Comparison of ENCODE assay signal across 9 cellular contexts in genomic region chr13:110108348-110109139, GRCh38.
A peak's percentile ranks its signal among the peaks of the same experiment; 100 is the strongest.
DNase-seq lines count a peak whose midpoint lies in the region; ATAC-seq and TF ChIP-seq lines count a peak whose summit lies in the region.
"Had no signal": no experiment of that assay in that cellular context is flagged by ENCODE, and none has a peak within 500 bp of the region (broad histone marks: within the 10 kb centered on the region; RNA-seq: fewer than 3 reads in every experiment).

No MANE protein-coding gene starts in this region.

- H3K27ac ChIP-seq in DOHH2 (ENCODE audit: low read depth, low read length), result no peak overlapping the region
- H3K27ac ChIP-seq: skin epidermis had no signal

- H3K9me2 ChIP-seq in DOHH2 (replicated peaks; ENCODE audit: control insufficient read depth, low read length), result no peaks in the 10 kb centered on the region

- H3K27me3 ChIP-seq in DOHH2 (ENCODE audit: control insufficient read depth, low read length), result no peaks in the 10 kb centered on the region

- no peaks in the 10 kb centered on the region for H3K36me3 ChIP-seq in DOHH2 (ENCODE audit: control insufficient read depth, low read length)

- H3K36me3 Mint-ChIP-seq in nephron (ENCODE audit: low read depth), result no peaks in the 10 kb centered on the region

- DNase-seq in LNCaP clone FGC (ENCODE audit: low read depth) (peak; percentile 52), SHP77 (lab: John Stamatoyannopoulos, UW) (peak; percentile 95 to 98), fibroblast of gingiva (ENCODE audit: low read depth) (peak; percentile 88), GDM1 (lab: John Stamatoyannopoulos, UW) (no peak), mesenteric fat pad (ENCODE audit: low spot score) (no peak)

- TF ChIP-seq CTCF in DOHH2 (IDR thresholded peaks at IDR 0.05; ENCODE audit: low read depth, low read length, poor library complexity, severe bottlenecking) (peak; percentile 12), LNCaP clone FGC (IDR thresholded peaks at IDR 0.05; ENCODE audit: control insufficient read depth, extremely low read depth, insufficient read depth) (peak; percentile 84), nephron (IDR thresholded peaks at IDR 0.05; ENCODE audit: unreplicated experiment in 3 of 3) (peak; percentile 67 to 73 (median 71))

- no peak overlapping the region for H3K4me3 Mint-ChIP-seq in nephron

- H3K27me3 Mint-ChIP-seq in nephron (ENCODE audit: low read depth), result peaks cover 7% of the 10 kb centered on the region

- no peaks in the 10 kb centered on the region for H3K9me3 ChIP-seq in DOHH2 (ENCODE audit: control insufficient read depth, insufficient read depth, low read length)

- ATAC-seq in GM18907 (IDR thresholded peaks at IDR 0.05; ENCODE audit: unreplicated experiment), result no peak

- H3K4me3 ChIP-seq in DOHH2 (ENCODE audit: low read length) (no peak overlapping the region), LNCaP clone FGC (ENCODE audit: low read depth, low read length) (no peak overlapping the region)
- H3K4me3 ChIP-seq: skin epidermis had no signal

- H4K20me1 ChIP-seq in DOHH2 (ENCODE audit: control insufficient read depth, insufficient read depth, low read depth, low read length), result no peaks in the 10 kb centered on the region

- no peaks in the 10 kb centered on the region for H3F3A ChIP-seq in DOHH2 (ENCODE audit: control insufficient read depth, insufficient read depth)

- peaks cover 16% of the 10 kb centered on the region for H3K4me1 Mint-ChIP-seq in nephron

- no peak overlapping the region for H3K4me2 ChIP-seq in DOHH2 (ENCODE audit: low read length)

- no peaks in the 10 kb centered on the region for H3K4me1 ChIP-seq in DOHH2 (ENCODE audit: control insufficient read depth, low read length)

- no peak overlapping the region for H3K27ac Mint-ChIP-seq in nephron

- H3K79me2 ChIP-seq in DOHH2 (ENCODE audit: control insufficient read depth, low read length), result no peaks in the 10 kb centered on the region

- no peaks in the 10 kb centered on the region for H3K9me3 Mint-ChIP-seq in nephron

Comparison
In these comparisons a context has a peak if more than half of its experiments do, and no peak if none do; other contexts are left out.
1. CTCF ChIP-seq: peak in every context shown above with its lines; median percentile 84 in LNCaP clone FGC; 71 in nephron; 12 in DOHH2.
2. DNase-seq: peak in LNCaP clone FGC (single experiment), SHP77 (2 of 2) and fibroblast of gingiva (single experiment); none in GDM1 (single experiment) and mesenteric fat pad (single experiment).